ENCODE assay signal across 12 cellular contexts in the genomic region with DNA sequence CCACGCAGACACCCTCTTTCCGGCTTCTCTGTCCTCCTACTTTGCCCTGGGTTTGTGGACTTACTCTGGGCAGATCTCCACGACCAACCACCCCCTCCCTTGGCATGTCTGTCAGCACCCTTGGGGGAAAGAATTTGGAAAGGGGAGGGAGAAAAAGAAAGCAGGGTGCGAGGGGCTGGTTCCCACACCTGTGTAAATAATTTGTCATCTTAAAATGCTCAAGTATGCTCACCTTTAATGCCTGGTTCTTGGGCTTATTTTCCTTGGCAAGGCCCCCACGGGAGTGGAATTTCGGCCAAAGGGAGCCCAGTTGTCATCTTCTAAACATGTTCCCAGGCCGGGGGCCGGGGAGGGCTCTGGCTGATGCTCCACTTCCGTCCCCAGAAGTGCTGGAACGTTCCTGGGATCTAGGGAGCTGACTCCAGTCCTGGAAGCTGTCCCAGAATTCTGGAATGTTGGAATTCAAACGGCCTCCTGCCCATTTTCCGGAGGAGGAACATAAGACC.
DNase-seq lines count a peak whose midpoint lies in the region; ATAC-seq and TF ChIP-seq lines count a peak whose summit lies in the region.
"Had no signal": no experiment of that assay in that cellular context is flagged by ENCODE, and none has a peak within 500 bp of the region (broad histone marks: within the 10 kb centered on the region; RNA-seq: fewer than 3 reads in every experiment).

No MANE protein-coding gene starts in this region.

- TF ChIP-seq EP300 in suprapubic skin (IDR thresholded peaks at IDR 0.05): no peak

- WGBS in suprapubic skin: 26% methylated on average over 11 of the region's 12 CpGs

- no peak overlapping the region for H3K4me3 ChIP-seq in choroid plexus epithelial cell (ENCODE audit: low read depth, low read length)
- H3K4me3 ChIP-seq in suprapubic skin: no peak overlapping the region

- no peaks in the 10 kb centered on the region for H3K9me3 Mint-ChIP-seq in activated CD4-positive, alpha-beta T cell treated with anti-CD3 and anti-CD28 coated beads, Interleukin-2, amount 10 ng/mL, durations not matched to agents 24 days and 14 days
- H3K9me3 Mint-ChIP-seq in effector memory CD8-positive, alpha-beta T cell: no peaks in the 10 kb centered on the region
- H3K9me3 Mint-ChIP-seq: memory B cell, WTC11 had no signal

- peaks cover 37% of the 10 kb centered on the region for H3K27me3 Mint-ChIP-seq in activated CD4-positive, alpha-beta T cell treated with anti-CD3 and anti-CD28 coated beads, Interleukin-2, amount 10 ng/mL, durations not matched to agents 24 days and 14 days
- H3K27me3 Mint-ChIP-seq in effector memory CD8-positive, alpha-beta T cell: peaks cover 24 to 55% of the 10 kb centered on the region in 2 donors

- no peaks in the 10 kb centered on the region for H3K9me3 ChIP-seq in suprapubic skin

- no peaks in the 10 kb centered on the region for H3K4me1 Mint-ChIP-seq in activated CD4-positive, alpha-beta T cell treated with anti-CD3 and anti-CD28 coated beads, Interleukin-2, amount 10 ng/mL, durations not matched to agents 24 days and 14 days
- peaks cover 0 to 2% of the 10 kb centered on the region in 2 donors for H3K4me1 Mint-ChIP-seq in effector memory CD8-positive, alpha-beta T cell (ENCODE audit: low read depth in 2 of 2)
- H3K4me1 Mint-ChIP-seq: memory B cell had no signal

- intact Hi-C loops in activated CD4-positive, alpha-beta T cell treated with anti-CD3 and anti-CD28 coated beads, Interleukin-2, amount 10 ng/mL, durations not matched to agents 24 days and 14 days (cut with micrococcal nuclease): no loop called here

- no peak for TF ChIP-seq CTCF in choroid plexus epithelial cell (conservative IDR thresholded peaks at IDR 0.05; ENCODE audit: low read depth, low read length)
- TF ChIP-seq CTCF in suprapubic skin (IDR thresholded peaks at IDR 0.05): no peak

- H3K4me1 ChIP-seq in suprapubic skin: peaks cover 43% of the 10 kb centered on the region

- no peak for TF ChIP-seq POLR2A in suprapubic skin (IDR thresholded peaks at IDR 0.05)

- H3K36me3 Mint-ChIP-seq in activated CD4-positive, alpha-beta T cell treated with anti-CD3 and anti-CD28 coated beads, Interleukin-2, amount 10 ng/mL, durations not matched to agents 24 days and 14 days (ENCODE audit: low read depth): no peaks in the 10 kb centered on the region
- no peaks in the 10 kb centered on the region for H3K36me3 Mint-ChIP-seq in effector memory CD8-positive, alpha-beta T cell (ENCODE audit: insufficient read depth)
- H3K36me3 Mint-ChIP-seq: memory B cell, WTC11 had no signal

- no peaks in the 10 kb centered on the region for H3K27me3 ChIP-seq in suprapubic skin

- H3K4me3 Mint-ChIP-seq in activated CD4-positive, alpha-beta T cell treated with anti-CD3 and anti-CD28 coated beads, Interleukin-2, amount 10 ng/mL, durations not matched to agents 24 days and 14 days: no peak overlapping the region
- no peak overlapping the region for H3K4me3 Mint-ChIP-seq in effector memory CD8-positive, alpha-beta T cell
- H3K4me3 Mint-ChIP-seq: memory B cell, WTC11 had no signal

- ATAC-seq in left lobe of liver (peak; percentile 50), GM21526 (IDR thresholded peaks at IDR 0.05; ENCODE audit: low FRiP score, unreplicated experiment) (no peak)
- ATAC-seq in effector memory CD8-positive, alpha-beta T cell (replicated peaks): no peak
- ATAC-seq: WTC11 had no signal

- no peak overlapping the region for H3K27ac Mint-ChIP-seq in activated CD4-positive, alpha-beta T cell treated with anti-CD3 and anti-CD28 coated beads, Interleukin-2, amount 10 ng/mL, durations not matched to agents 24 days and 14 days
- no peak overlapping the region for H3K27ac Mint-ChIP-seq in effector memory CD8-positive, alpha-beta T cell
- H3K27ac Mint-ChIP-seq: memory B cell, WTC11 had no signal

- H3K27ac ChIP-seq in suprapubic skin: peak overlapping the region; percentile 53

- H3K36me3 ChIP-seq in suprapubic skin: no peaks in the 10 kb centered on the region

- DNase-seq in HT1080 (ENCODE audit: low read depth) (peak; percentile 64), choroid plexus epithelial cell (ENCODE audit: low read depth) (peak; percentile 47), left lobe of liver (ENCODE audit: low spot score) (peak; percentile 80), suprapubic skin (ENCODE audit: low spot score in 2 of 2) (peak in 1 of 2 donors; percentile 90), NCI-H146 (lab: John Stamatoyannopoulos, UW) (no peak)
- DNase-seq in activated CD4-positive, alpha-beta T cell treated with anti-CD3 and anti-CD28 coated beads, Interleukin-2, amount 10 ng/mL, durations not matched to agents 24 days and 14 days: no peak
- DNase-seq in effector memory CD8-positive, alpha-beta T cell: no peak
- DNase-seq: amygdala, NCI-H82 had no signal

Comparison
In these comparisons a context has a peak if more than half of its experiments do, and no peak if none do; other contexts are left out.
1. DNase-seq: peak in HT1080 (single experiment), choroid plexus epithelial cell (single experiment) and left lobe of liver (single experiment); none in activated CD4-positive, alpha-beta T cell treated with anti-CD3 and anti-CD28 coated beads, Interleukin-2, amount 10 ng/mL, durations not matched to agents 24 days and 14 days (single experiment), NCI-H146 (single experiment) and effector memory CD8-positive, alpha-beta T cell (0 of 3).